Comparison of ENCODE assay signal across 1 cellular context in genomic region chrX:13119386-13119785, GRCh38.
TF ChIP-seq lines count a peak whose summit lies in the region.

No MANE protein-coding gene starts in this region.

TF ChIP-seq in GM23338, 12 proteins besides CTCF, POLR2A, EP300 and RAD21 (continued from another document):
- TF ChIP-seq ZNF462 (CRISPR knock-in tag; IDR thresholded peaks at IDR 0.05) (no peak), ZNF331 (CRISPR knock-in tag; IDR thresholded peaks at IDR 0.05; ENCODE audit: low read depth) (no peak)
